Comparison of ENCODE assay signal across 19 cellular contexts in genomic region chr17:14044702-14045101, GRCh38. TPM values are rescaled to one million over a fixed set of nuclear protein-coding genes. Genes with fewer than 3 reads are reported as not detected.
DNase-seq lines count a peak whose midpoint lies in the region; ATAC-seq and TF ChIP-seq lines count a peak whose summit lies in the region.
"Had no signal": no experiment of that assay in that cellular context is flagged by ENCODE, and none has a peak within 500 bp of the region (broad histone marks: within the 10 kb centered on the region; RNA-seq: fewer than 3 reads in every experiment).

No MANE protein-coding gene starts in this region.

- no peaks in the 10 kb centered on the region for H3K27me3 ChIP-seq in ovary

- no peak for TF ChIP-seq POLR2A in ovary (IDR thresholded peaks at IDR 0.05)

- no peaks in the 10 kb centered on the region for H3K9me3 Mint-ChIP-seq in T-helper 2 cell treated with Interferon-gamma antibody and Interleukin-4, amounts not matched to agents 5 μg/mL and 100 μg/mL, for 36 hours
- H3K9me3 Mint-ChIP-seq: GM23338 had no signal

- peak; percentile 46 for DNase-seq in A172 (ENCODE audit: low spot score)
- peak; percentile 8 for DNase-seq in GM12865 (ENCODE audit: low read depth)
- no peak for DNase-seq in T-helper 2 cell treated with Interferon-gamma antibody and Interleukin-4, amounts not matched to agents 5 μg/mL and 100 μg/mL, for 36 hours (ENCODE audit: low spot score)
- DNase-seq in activated naive CD4-positive, alpha-beta T cell (lab: John Stamatoyannopoulos, UW), result no peak
- DNase-seq in ovary, result no peak
- no peak for DNase-seq in NCI-H2107 (lab: John Stamatoyannopoulos, UW)
- DNase-seq: AML-193, Calu3, DMS79, GDM1, Kasumi-1, NCI-H1105 treated with DMSO at 0.1 percent for 48 hours, NCI-H187 treated with DMSO at 0.1 percent for 48 hours, NCI-H2171 treated with DMSO at 0.1 percent for 48 hours, NCI-H774, SHP77 had no signal

- peaks cover 41% of the 10 kb centered on the region for H3K4me1 Mint-ChIP-seq in T-helper 2 cell treated with Interferon-gamma antibody and Interleukin-4, amounts not matched to agents 5 μg/mL and 100 μg/mL, for 36 hours (ENCODE audit: low read depth)
- H3K4me1 Mint-ChIP-seq: GM23338 had no signal

- no peaks in the 10 kb centered on the region for H3K4me1 ChIP-seq in ovary (ENCODE audit: insufficient read depth)

- WGBS in ovary, 3 donors, result 13 to 31% (median 16%) methylated on average over 1 of the region's 1 CpG

- no peaks in the 10 kb centered on the region for H3K9me3 ChIP-seq in ovary

- H3K36me3 Mint-ChIP-seq in T-helper 2 cell treated with Interferon-gamma antibody and Interleukin-4, amounts not matched to agents 5 μg/mL and 100 μg/mL, for 36 hours (ENCODE audit: low read depth), result peaks cover 39% of the 10 kb centered on the region

- intact Hi-C loops in ovary (cut with DNase I), result no loop called here

- H3K36me3 ChIP-seq in ovary, result no peaks in the 10 kb centered on the region

- ATAC-seq in HG02885 (IDR thresholded peaks at IDR 0.05; ENCODE audit: poor library complexity, unreplicated experiment) (peak; percentile 56), HG03025 (IDR thresholded peaks at IDR 0.05; ENCODE audit: low FRiP score, unreplicated experiment) (no peak)
- ATAC-seq: GM23338 had no signal

- peak overlapping the region; percentile 16 for H3K4me3 Mint-ChIP-seq in T-helper 2 cell treated with Interferon-gamma antibody and Interleukin-4, amounts not matched to agents 5 μg/mL and 100 μg/mL, for 36 hours
- H3K4me3 Mint-ChIP-seq: GM23338 had no signal

- no peak overlapping the region for H3K27ac ChIP-seq in ovary

- H3K4me3 ChIP-seq in GM12865 (ENCODE audit: low read depth, low read length) (no peak overlapping the region), ovary (no peak overlapping the region)
- H3K4me3 ChIP-seq: GM23338 had no signal

- TF ChIP-seq EP300 in ovary (IDR thresholded peaks at IDR 0.05), result no peak

- peak overlapping the region; percentile 34 for H3K27ac Mint-ChIP-seq in T-helper 2 cell treated with Interferon-gamma antibody and Interleukin-4, amounts not matched to agents 5 μg/mL and 100 μg/mL, for 36 hours
- H3K27ac Mint-ChIP-seq: GM23338 had no signal

- TF ChIP-seq CTCF in GM12865 (IDR thresholded peaks at IDR 0.05; ENCODE audit: insufficient read depth, low read depth, low read length, missing control alignments) (no peak), ovary (IDR thresholded peaks at IDR 0.05) (no peak)

- H3K27me3 Mint-ChIP-seq in T-helper 2 cell treated with Interferon-gamma antibody and Interleukin-4, amounts not matched to agents 5 μg/mL and 100 μg/mL, for 36 hours (ENCODE audit: low read depth), result no peaks in the 10 kb centered on the region

RNA-seq across cellular contexts. Expression of gene COX10, which starts 24.6 kb away (rescaled TPM):
- total RNA-seq in A172 (2014; rRNA removed; shearing (Covaris generic)), result 18.2 and 31.0 TPM in 2 replicates
- 10 to 100 TPM in 5 of 7 donors, 1 to 10 TPM in 2; 7.5 to 15.3 (median 11.9) TPM for total RNA-seq in ovary
- polyA plus RNA-seq in ovary, result 10 to 100 TPM in 1 of 2 donors, 1 to 10 TPM in 1; 5.1 to 11.7 TPM

Comparison
In these comparisons a context has a peak if more than half of its experiments do, and no peak if none do; other contexts are left out.
1. DNase-seq: peak in A172 (single experiment) and GM12865 (single experiment); none in T-helper 2 cell treated with Interferon-gamma antibody and Interleukin-4, amounts not matched to agents 5 μg/mL and 100 μg/mL, for 36 hours (single experiment), activated naive CD4-positive, alpha-beta T cell (0 of 4), ovary (0 of 5) and NCI-H2107 (single experiment).